In the genomic region with DNA sequence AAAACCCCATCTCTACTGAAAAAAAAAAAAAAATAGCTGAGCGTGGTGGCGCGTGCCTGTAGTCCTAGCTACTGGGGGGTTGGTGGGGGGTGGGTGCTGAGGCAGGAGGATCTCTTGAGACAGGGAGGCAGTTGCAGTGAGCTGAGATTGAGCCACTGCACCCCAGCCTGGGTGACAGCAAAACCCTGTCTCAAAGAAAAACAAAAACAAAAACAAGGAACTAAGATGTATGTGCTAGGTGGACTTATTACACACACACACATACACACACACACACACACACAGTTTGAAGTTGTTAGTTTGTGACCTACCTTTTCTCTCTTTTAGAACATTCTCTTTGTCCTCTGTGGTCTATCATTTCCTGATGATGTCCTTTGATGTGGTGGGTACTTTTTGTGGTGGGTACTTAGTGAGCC, we compare ENCODE assay signal across 17 cellular contexts. TPM values are rescaled to one million over a fixed set of nuclear protein-coding genes. Genes with fewer than 3 reads are reported as not detected.
DNase-seq lines count a peak whose midpoint lies in the region; ATAC-seq and TF ChIP-seq lines count a peak whose summit lies in the region.
"Had no signal": no experiment of that assay in that cellular context is flagged by ENCODE, and none has a peak within 500 bp of the region (broad histone marks: within the 10 kb centered on the region; RNA-seq: fewer than 3 reads in every experiment).

No MANE protein-coding gene starts in this region.

- no peak for TF ChIP-seq CTCF in Loucy (conservative IDR thresholded peaks at IDR 0.05; ENCODE audit: low read length)
- no peak for TF ChIP-seq CTCF in GM23338 (conservative IDR thresholded peaks at IDR 0.05; ENCODE audit: low read depth in 2 of 2)
- TF ChIP-seq CTCF in Caco-2 (IDR thresholded peaks at IDR 0.05; ENCODE audit: insufficient read depth in 1 of 2, low read depth in 1 of 2, low read length in 1 of 2, severe bottlenecking in 1 of 2, unreplicated experiment in 1 of 2): no peak

- intact Hi-C loops in Caco-2 (cut with micrococcal nuclease; ENCODE audit: unreplicated experiment): no loop called here

- H3K27ac ChIP-seq in GM23338 (ENCODE audit: low read depth): no peak overlapping the region
- H3K27ac ChIP-seq: pancreas had no signal

- H3K4me1 Mint-ChIP-seq in stimulated activated naive B cell treated with anti-CD40 and anti-IgM and Interleukin-4, amounts not matched to agents 10 μg/mL and 1 μg/mL and 100 μg/mL, for 72 hours: no peaks in the 10 kb centered on the region
- H3K4me1 Mint-ChIP-seq in GM23338 (peaks cover 23% of the 10 kb centered on the region), Caco-2 (ENCODE audit: low read depth, unreplicated experiment) (peaks cover 10% of the 10 kb centered on the region)
- H3K4me1 Mint-ChIP-seq: mesothelial cell of epicardium had no signal

- H2AFZ ChIP-seq in Loucy (ENCODE audit: low read length) (no peak overlapping the region), GM23338 (no peak overlapping the region)

- H3K79me2 ChIP-seq in Loucy (ENCODE audit: insufficient read depth, low read length): no peaks in the 10 kb centered on the region
- no peaks in the 10 kb centered on the region for H3K79me2 ChIP-seq in GM23338 (replicated peaks; ENCODE audit: insufficient read depth)

- H3K27me3 ChIP-seq in Loucy (ENCODE audit: insufficient read depth, low read length, poor library complexity, severe bottlenecking) (no peaks in the 10 kb centered on the region), GM23338 (ENCODE audit: insufficient read depth) (no peaks in the 10 kb centered on the region), Caco-2 (replicated peaks; ENCODE audit: control insufficient read depth, insufficient read depth, low read length) (no peaks in the 10 kb centered on the region)
- H3K27me3 ChIP-seq: pancreas, spleen had no signal

- no peak overlapping the region for H3K4me3 Mint-ChIP-seq in stimulated activated naive B cell treated with anti-CD40 and anti-IgM and Interleukin-4, amounts not matched to agents 10 μg/mL and 1 μg/mL and 100 μg/mL, for 72 hours
- H3K4me3 Mint-ChIP-seq in GM23338: no peak overlapping the region
- no peak overlapping the region for H3K4me3 Mint-ChIP-seq in Caco-2 (ENCODE audit: unreplicated experiment)
- H3K4me3 Mint-ChIP-seq: endodermal cell, mesothelial cell of epicardium had no signal

- BruUV-seq in Caco-2 (replicated peaks; lab: Mats Ljungman, UMichigan): no TSS peak

- H3K4me1 ChIP-seq in Loucy (ENCODE audit: insufficient read depth, low read length, poor library complexity, severe bottlenecking): peaks cover 14% of the 10 kb centered on the region
- H3K4me1 ChIP-seq in GM23338 (ENCODE audit: insufficient read depth): peaks cover 3% of the 10 kb centered on the region; the same call in 1 of the 2 replicates
- H3K4me1 ChIP-seq in Caco-2: peaks cover 5% of the 10 kb centered on the region; the same call in 1 of the 2 replicates
- H3K4me1 ChIP-seq: pancreas had no signal

- no peaks in the 10 kb centered on the region for H3F3A ChIP-seq in Loucy (ENCODE audit: low read depth)
- H3F3A ChIP-seq in GM23338 (replicated peaks; ENCODE audit: low read depth): no peaks in the 10 kb centered on the region

- H3K9me3 ChIP-seq in Loucy (ENCODE audit: insufficient read depth, low read depth, low read length) (no peaks in the 10 kb centered on the region), Caco-2 (peaks cover 5% of the 10 kb centered on the region; the same call in 1 of the 2 replicates)
- H3K9me3 ChIP-seq: pancreas, spleen had no signal

- H3K4me2 ChIP-seq in Loucy (ENCODE audit: low read depth, low read length, poor library complexity, severe bottlenecking) (peak overlapping the region; percentile 63), GM23338 (no peak overlapping the region)

- CTCF ChIA-PET in Caco-2 (lab: Charles Lee): interaction anchor here (0.6 kb wide), 1 partner anchor 23 kb away, joined by 5 read pairs; no protein-coding TSS in a partner anchor

- peaks cover 10 to 21% of the 10 kb centered on the region in 2 donors for H3K36me3 Mint-ChIP-seq in stimulated activated naive B cell treated with anti-CD40 and anti-IgM and Interleukin-4, amounts not matched to agents 10 μg/mL and 1 μg/mL and 100 μg/mL, for 72 hours
- peaks cover 6% of the 10 kb centered on the region; the same call in 2 of the 3 replicates for H3K36me3 Mint-ChIP-seq in GM23338 (ENCODE audit: low read depth)
- H3K36me3 Mint-ChIP-seq in Caco-2 (ENCODE audit: insufficient read depth, unreplicated experiment): peaks cover 6% of the 10 kb centered on the region

- no peak overlapping the region for H3K27ac Mint-ChIP-seq in stimulated activated naive B cell treated with anti-CD40 and anti-IgM and Interleukin-4, amounts not matched to agents 10 μg/mL and 1 μg/mL and 100 μg/mL, for 72 hours
- no peak overlapping the region for H3K27ac Mint-ChIP-seq in GM23338
- no peak overlapping the region for H3K27ac Mint-ChIP-seq in Caco-2 (ENCODE audit: unreplicated experiment)
- H3K27ac Mint-ChIP-seq: endodermal cell, mesothelial cell of epicardium had no signal

- H3K9me2 ChIP-seq in Loucy (replicated peaks; ENCODE audit: low read depth, low read length): no peaks in the 10 kb centered on the region
- H3K9me2 ChIP-seq in GM23338 (ENCODE audit: insufficient read depth): no peaks in the 10 kb centered on the region

- no peaks in the 10 kb centered on the region for H3K27me3 Mint-ChIP-seq in stimulated activated naive B cell treated with anti-CD40 and anti-IgM and Interleukin-4, amounts not matched to agents 10 μg/mL and 1 μg/mL and 100 μg/mL, for 72 hours
- H3K27me3 Mint-ChIP-seq in GM23338 (ENCODE audit: insufficient read depth, low read depth, poor library complexity): peaks cover 1% of the 10 kb centered on the region
- H3K27me3 Mint-ChIP-seq in Caco-2 (ENCODE audit: insufficient read depth, unreplicated experiment): no peaks in the 10 kb centered on the region

- no peak overlapping the region for H3K9ac ChIP-seq in Loucy (ENCODE audit: low read depth, low read length, poor library complexity, severe bottlenecking)

- DNase-seq in activated CD8-positive, alpha-beta memory T cell treated with anti-CD3 and anti-CD28 coated beads, Interleukin-2, amount 50 U/mL, for 1 hour (ENCODE audit: extremely low read depth): peak; percentile 22
- no peak for DNase-seq in activated CD8-positive, alpha-beta memory T cell treated with anti-CD3 and anti-CD28 coated beads for 24 hours
- peak; percentile 10 for DNase-seq in activated effector memory CD4-positive, alpha-beta T cell treated with Interleukin-2 at 50 U/mL for 16 hours
- no peak for DNase-seq in stimulated activated naive B cell treated with anti-CD40 and anti-IgM and Interleukin-4, amounts not matched to agents 10 μg/mL and 1 μg/mL and 100 μg/mL, for 72 hours
- DNase-seq in GM23338 (ENCODE audit: low spot score) (no peak), Caco-2 (no peak)
- DNase-seq: endodermal cell, foreskin melanocyte, KG1, NCI-H1930, NCI-H526 treated with DMSO at 0.1 percent for 48 hours, pancreas, spleen, T1000 had no signal

- peak; percentile 39 to 41 for ATAC-seq in stimulated activated naive B cell treated with anti-CD40 and anti-IgM and Interleukin-4, amounts not matched to agents 10 μg/mL and 1 μg/mL and 100 μg/mL, for 72 hours (replicated peaks)
- ATAC-seq in GM23338: no peak
- no peak for ATAC-seq in GM18502 (IDR thresholded peaks at IDR 0.05; ENCODE audit: poor library complexity, unreplicated experiment)
- ATAC-seq: pancreas had no signal

- H3K9me3 Mint-ChIP-seq in stimulated activated naive B cell treated with anti-CD40 and anti-IgM and Interleukin-4, amounts not matched to agents 10 μg/mL and 1 μg/mL and 100 μg/mL, for 72 hours: no peaks in the 10 kb centered on the region
- H3K9me3 Mint-ChIP-seq in GM23338 (peaks cover 3% of the 10 kb centered on the region; the same call in 2 of the 3 replicates), Caco-2 (ENCODE audit: unreplicated experiment) (no peaks in the 10 kb centered on the region)
- H3K9me3 Mint-ChIP-seq: endodermal cell, mesothelial cell of epicardium had no signal

- H4K20me1 ChIP-seq in Loucy (ENCODE audit: insufficient read depth, low read length, poor library complexity, severe bottlenecking): no peaks in the 10 kb centered on the region
- no peaks in the 10 kb centered on the region for H4K20me1 ChIP-seq in GM23338 (replicated peaks; ENCODE audit: insufficient read depth)

- POLR2A ChIA-PET in Caco-2 (lab: Charles Lee): interaction anchor here (0.7 kb wide), 1 partner anchor 548 kb away, joined by 5 read pairs; no protein-coding TSS in a partner anchor

- H3K4me3 ChIP-seq in Loucy (ENCODE audit: low read length, poor library complexity, severe bottlenecking) (no peak overlapping the region), GM23338 (no peak overlapping the region), Caco-2 (ENCODE audit: low read depth, low read length) (no peak overlapping the region)
- H3K4me3 ChIP-seq: pancreas, spleen had no signal

- H3K36me3 ChIP-seq in Loucy (ENCODE audit: insufficient read depth, low read length) (peaks cover 21% of the 10 kb centered on the region), GM23338 (ENCODE audit: insufficient read depth) (no peaks in the 10 kb centered on the region), Caco-2 (ENCODE audit: control insufficient read depth, insufficient read depth, low read length) (no peaks in the 10 kb centered on the region)
- H3K36me3 ChIP-seq: pancreas had no signal

TF ChIP-seq in GM23338, 12 proteins besides CTCF, POLR2A, EP300 and RAD21 (continues in another document):
- TF ChIP-seq CREB1 (CRISPR knock-in tag; IDR thresholded peaks at IDR 0.05; ENCODE audit: low read depth) (no peak), NANOG (IDR thresholded peaks at IDR 0.05; ENCODE audit: borderline replicate concordance) (no peak), POLR2AphosphoS5 (IDR thresholded peaks at IDR 0.05; ENCODE audit: low read depth) (no peak), ZNF114 (CRISPR knock-in tag; IDR thresholded peaks at IDR 0.05) (no peak)
- TF ChIP-seq, protein P1, sequence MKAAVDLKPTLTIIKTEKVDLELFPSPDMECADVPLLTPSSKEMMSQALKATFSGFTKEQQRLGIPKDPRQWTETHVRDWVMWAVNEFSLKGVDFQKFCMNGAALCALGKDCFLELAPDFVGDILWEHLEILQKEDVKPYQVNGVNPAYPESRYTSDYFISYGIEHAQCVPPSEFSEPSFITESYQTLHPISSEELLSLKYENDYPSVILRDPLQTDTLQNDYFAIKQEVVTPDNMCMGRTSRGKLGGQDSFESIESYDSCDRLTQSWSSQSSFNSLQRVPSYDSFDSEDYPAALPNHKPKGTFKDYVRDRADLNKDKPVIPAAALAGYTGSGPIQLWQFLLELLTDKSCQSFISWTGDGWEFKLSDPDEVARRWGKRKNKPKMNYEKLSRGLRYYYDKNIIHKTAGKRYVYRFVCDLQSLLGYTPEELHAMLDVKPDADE (IDR thresholded peaks at IDR 0.05): no peak

RNA-seq across cellular contexts. Expression of a gene that starts 53.5 kb away (rescaled TPM):
- total RNA-seq in GM23338 (2014; rRNA removed; shearing (Covaris generic)): 5.0 and 6.6 TPM in 2 replicates
- 4.6 and 6.0 TPM in 2 replicates for polyA plus RNA-seq in GM23338 (2016; fragmentation: Nextera tagmentation; extraction: Ambion mirVana)
- 12.5 and 13.4 TPM in 2 replicates for total RNA-seq in Caco-2 (2022)

Comparison
In these comparisons a context has a peak if more than half of its experiments do, and no peak if none do; other contexts are left out.
1. DNase-seq: peak in activated CD8-positive, alpha-beta memory T cell treated with anti-CD3 and anti-CD28 coated beads, Interleukin-2, amount 50 U/mL, for 1 hour (single experiment) and activated effector memory CD4-positive, alpha-beta T cell treated with Interleukin-2 at 50 U/mL for 16 hours (single experiment); none in activated CD8-positive, alpha-beta memory T cell treated with anti-CD3 and anti-CD28 coated beads for 24 hours (single experiment), stimulated activated naive B cell treated with anti-CD40 and anti-IgM and Interleukin-4, amounts not matched to agents 10 μg/mL and 1 μg/mL and 100 μg/mL, for 72 hours (single experiment), GM23338 (single experiment) and Caco-2 (0 of 2).
2. ATAC-seq: peak in stimulated activated naive B cell treated with anti-CD40 and anti-IgM and Interleukin-4, amounts not matched to agents 10 μg/mL and 1 μg/mL and 100 μg/mL, for 72 hours (2 of 2); none in GM23338 (single experiment) and GM18502 (single experiment).